Comparison of ENCODE assay signal across 9 cellular contexts in the genomic region with DNA sequence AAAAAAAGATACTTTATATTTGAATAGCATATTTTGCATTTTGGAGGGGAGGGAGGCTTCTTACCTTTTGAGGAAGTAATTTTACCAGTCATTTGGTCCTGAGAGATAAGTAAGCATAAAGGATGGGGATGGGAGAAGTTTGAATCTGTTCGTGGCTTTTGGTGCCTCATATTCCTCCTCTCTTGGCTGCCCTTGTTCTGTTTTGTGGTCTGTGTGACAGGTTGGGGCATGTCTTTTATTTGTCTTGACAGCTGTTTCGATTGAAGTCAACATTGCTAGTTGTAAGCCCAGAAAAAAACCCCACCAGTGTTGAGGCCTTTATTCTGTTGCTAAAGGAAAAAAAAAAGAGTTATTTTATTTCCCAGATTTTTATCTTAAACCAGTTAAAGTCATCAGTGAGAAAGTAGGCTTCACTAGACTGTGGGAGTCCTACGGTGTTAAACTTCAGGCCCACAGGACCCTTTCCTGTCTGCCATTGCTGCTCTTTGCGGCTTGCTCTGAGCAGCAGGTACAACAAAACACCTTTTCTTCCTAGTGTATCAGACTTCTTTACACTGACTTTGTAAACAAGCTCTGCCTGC. TPM values are rescaled to one million over a fixed set of nuclear protein-coding genes. Genes with fewer than 3 reads are reported as not detected.
DNase-seq lines count a peak whose midpoint lies in the region; ATAC-seq and TF ChIP-seq lines count a peak whose summit lies in the region.
"Had no signal": no experiment of that assay in that cellular context is flagged by ENCODE, and none has a peak within 500 bp of the region (broad histone marks: within the 10 kb centered on the region; RNA-seq: fewer than 3 reads in every experiment).

No MANE protein-coding gene starts in this region.

- no peak overlapping the region for H3K9ac ChIP-seq in mammary epithelial cell (ENCODE audit: insufficient read depth, low read length)

- BruUV-seq in OCI-LY7 (replicated peaks; lab: Mats Ljungman, UMichigan) (TSS peak; percentile 53), mammary epithelial cell (replicated peaks; lab: Mats Ljungman, UMichigan) (no TSS peak)

- H3K36me3 ChIP-seq in OCI-LY7 (ENCODE audit: insufficient read depth, low read length), result peaks cover 72% of the 10 kb centered on the region
- peaks cover 2% of the 10 kb centered on the region for H3K36me3 ChIP-seq in mammary epithelial cell (ENCODE audit: insufficient read depth, low read length)

- CTCF ChIA-PET in OCI-LY7 (lab: Charles Lee; ENCODE audit: unreplicated experiment) (no interaction called here), mammary epithelial cell (lab: Charles Lee; ENCODE audit: low non-redundant PET) (no interaction called here)

- peak; percentile 70 to 74 for ATAC-seq in activated CD4-positive, CD25-positive, alpha-beta regulatory T cell treated with anti-CD3 and anti-CD28 coated beads, Interleukin-2, amount 50 U/mL, for 24 hours
- ATAC-seq in HG03066 (IDR thresholded peaks at IDR 0.05; ENCODE audit: low read depth, unreplicated experiment), result peak; percentile 72

- H3K4me3 ChIP-seq in OCI-LY7 (ENCODE audit: low read depth, low read length, poor library complexity, severe bottlenecking) (peak overlapping the region; percentile 9), mammary epithelial cell (replicated peaks in 1 of 3; ENCODE audit: insufficient read depth in 1 of 3, low read depth in 2 of 3, low read length in 3 of 3) (no peak overlapping the region)

- in situ Hi-C loops in mammary epithelial cell (cut with MboI; ENCODE audit: low sequenced_read_pairs in 2 of 2), result no loop called here

- H3K9me3 ChIP-seq in OCI-LY7 (ENCODE audit: low read length) (no peaks in the 10 kb centered on the region), mammary epithelial cell (replicated peaks; ENCODE audit: insufficient read depth, low read length) (no peaks in the 10 kb centered on the region)

- H3K27me3 ChIP-seq in mammary epithelial cell (ENCODE audit: insufficient read depth, low read length), result no peaks in the 10 kb centered on the region

- no peak overlapping the region for H2AFZ ChIP-seq in OCI-LY7 (ENCODE audit: low read length)
- H2AFZ ChIP-seq in mammary epithelial cell (ENCODE audit: low read depth, low read length), result no peak overlapping the region

- H3K27ac ChIP-seq in OCI-LY7 (ENCODE audit: low read depth, low read length, poor library complexity, severe bottlenecking) (peak overlapping the region; percentile 79), mammary epithelial cell (ENCODE audit: insufficient read depth, low read depth, low read length) (no peak overlapping the region)

- H4K20me1 ChIP-seq in OCI-LY7 (ENCODE audit: insufficient read depth, low read length), result no peaks in the 10 kb centered on the region
- H4K20me1 ChIP-seq in mammary epithelial cell (ENCODE audit: insufficient read depth, low read length), result peaks cover 4% of the 10 kb centered on the region

- H3K79me2 ChIP-seq in OCI-LY7 (ENCODE audit: insufficient read depth, low read depth, low read length), result peaks cover 70% of the 10 kb centered on the region
- peaks cover 46% of the 10 kb centered on the region for H3K79me2 ChIP-seq in mammary epithelial cell (ENCODE audit: insufficient read depth, low read length)

- TF ChIP-seq CTCF in OCI-LY7 (conservative IDR thresholded peaks at IDR 0.05; ENCODE audit: low read length) (no peak), mammary epithelial cell (conservative IDR thresholded peaks at IDR 0.05 in 1 of 2, IDR thresholded peaks at IDR 0.05 in 1 of 2; ENCODE audit: extremely low read depth in 1 of 2, insufficient read depth in 1 of 2, low read depth in 1 of 2, low read length in 2 of 2) (no peak)

- H3K4me2 ChIP-seq in OCI-LY7 (ENCODE audit: low read length) (peak overlapping the region; percentile 62), mammary epithelial cell (ENCODE audit: insufficient read depth, low read depth, low read length) (peak overlapping the region; percentile 28)

- no peaks in the 10 kb centered on the region for H3K9me2 ChIP-seq in OCI-LY7 (ENCODE audit: insufficient read depth, low read length)

- dilution Hi-C loops in mammary epithelial cell (cut with HindIII; ENCODE audit: low sequenced_read_pairs), result no loop called here

- intact Hi-C loops in OCI-LY7 (cut with micrococcal nuclease; ENCODE audit: unreplicated experiment), result no loop called here
- intact Hi-C loops in mammary epithelial cell (cut with micrococcal nuclease), result no loop called here

- peaks cover 73% of the 10 kb centered on the region for H3K4me1 ChIP-seq in OCI-LY7 (ENCODE audit: insufficient read depth, low read length, poor library complexity, severe bottlenecking)
- H3K4me1 ChIP-seq in mammary epithelial cell (ENCODE audit: insufficient read depth, low read length), result peaks cover 19% of the 10 kb centered on the region

- DNase-seq in activated CD4-positive, CD25-positive, alpha-beta regulatory T cell treated with anti-CD3 and anti-CD28 coated beads, Interleukin-2, amount 50 U/mL, for 72 hours, result no peak
- peak; percentile 71 for DNase-seq in OCI-LY7 (ENCODE audit: low spot score)
- peak; percentile 87 for DNase-seq in mammary epithelial cell
- DNase-seq in stimulated activated naive CD4-positive, alpha-beta T cell treated with Interleukin-2 at 50 U/mL for 16 hours (lab: John Stamatoyannopoulos, UW), result peak; percentile 12
- DNase-seq in AG08396 (ENCODE audit: low spot score), result no peak
- no peak for DNase-seq in cerebellum (ENCODE audit: low spot score)

- POLR2A ChIA-PET in OCI-LY7 (lab: Charles Lee), result interaction anchor here (1.3 to 2.0 kb wide), 2 partner anchors 10 to 12 kb away, joined by 3 to 10 read pairs; a partner anchor contains a TSS

- WGBS in mammary epithelial cell (ENCODE audit: low coverage, missing lambda C conversion rate), result 32% methylated on average over 4 of the region's 4 CpGs

RNA-seq across cellular contexts. Expression of a gene that starts 11.4 kb away (rescaled TPM):
- total RNA-seq in OCI-LY7 (2014; rRNA removed; shearing (Covaris generic)), result 50.9 and 53.1 TPM in 2 replicates
- total RNA-seq in OCI-LY7 (2022), result 79.5 and 98.8 TPM in 2 replicates
- 10 to 100 TPM; 27.0 to 37.1 TPM for total RNA-seq in mammary epithelial cell
- 19.3 TPM for polyA plus RNA-seq in mammary epithelial cell
- 35.1 TPM for polyA minus RNA-seq in mammary epithelial cell
- 26.7 TPM for total RNA-seq in cerebellum

RNA-seq across cellular contexts. Expression of a gene that starts 30.5 kb away (rescaled TPM):
- total RNA-seq in OCI-LY7 (2014; rRNA removed; shearing (Covaris generic)), result 38.9 and 46.2 TPM in 2 replicates
- 27.5 and 36.8 TPM in 2 replicates for total RNA-seq in OCI-LY7 (2022)
- total RNA-seq in mammary epithelial cell, result 10 to 100 TPM; 12.4 to 19.8 TPM
- polyA plus RNA-seq in mammary epithelial cell, result 15.6 TPM
- polyA minus RNA-seq in mammary epithelial cell, result 14.3 TPM
- total RNA-seq in cerebellum, result 13.2 TPM

RNA-seq across cellular contexts. Expression of a gene that starts 35.0 kb away (rescaled TPM):
- 28.6 and 35.2 TPM in 2 replicates for total RNA-seq in OCI-LY7 (2014; rRNA removed; shearing (Covaris generic))
- total RNA-seq in OCI-LY7 (2022), result 33.4 and 35.8 TPM in 2 replicates
- total RNA-seq in mammary epithelial cell, result 10 to 100 TPM; 11.5 to 15.6 TPM
- polyA plus RNA-seq in mammary epithelial cell, result 6.5 TPM
- polyA minus RNA-seq in mammary epithelial cell, result 3.9 TPM
- 18.6 TPM for total RNA-seq in cerebellum

RNA-seq across cellular contexts. Expression of a gene that starts 35.1 kb away (rescaled TPM):
- total RNA-seq in OCI-LY7 (2014; rRNA removed; shearing (Covaris generic)), result 75.3 and 85.1 TPM in 2 replicates
- 80.4 and 85.5 TPM in 2 replicates for total RNA-seq in OCI-LY7 (2022)
- 10 to 100 TPM; 31.9 to 38.3 TPM for total RNA-seq in mammary epithelial cell
- 35.5 TPM for polyA plus RNA-seq in mammary epithelial cell
- 14.6 TPM for polyA minus RNA-seq in mammary epithelial cell
- total RNA-seq in cerebellum, result 50.8 TPM

RNA-seq across cellular contexts. Expression of a gene that starts 39.8 kb away (rescaled TPM):
- 0.08 TPM in 1 of 2 replicates, not detected in the other for total RNA-seq in OCI-LY7 (2014; rRNA removed; shearing (Covaris generic))
- total RNA-seq in OCI-LY7 (2022) (not detected in 2 replicates), mammary epithelial cell (10 to 100 TPM; 24.3 to 47.7 TPM), cerebellum (not detected)
- polyA plus RNA-seq in mammary epithelial cell, result 35.4 TPM
- polyA minus RNA-seq in mammary epithelial cell, result 41.2 TPM
- total RNA-seq: SK-MEL-5 had no signal

Comparison
In these comparisons a context has a peak if more than half of its experiments do, and no peak if none do; other contexts are left out.
1. DNase-seq: peak in OCI-LY7 (single experiment), mammary epithelial cell (single experiment) and stimulated activated naive CD4-positive, alpha-beta T cell treated with Interleukin-2 at 50 U/mL for 16 hours (single experiment); none in activated CD4-positive, CD25-positive, alpha-beta regulatory T cell treated with anti-CD3 and anti-CD28 coated beads, Interleukin-2, amount 50 U/mL, for 72 hours (single experiment), AG08396 (single experiment) and cerebellum (single experiment).